Comparison of ENCODE assay signal across 15 cellular contexts in the genomic region with DNA sequence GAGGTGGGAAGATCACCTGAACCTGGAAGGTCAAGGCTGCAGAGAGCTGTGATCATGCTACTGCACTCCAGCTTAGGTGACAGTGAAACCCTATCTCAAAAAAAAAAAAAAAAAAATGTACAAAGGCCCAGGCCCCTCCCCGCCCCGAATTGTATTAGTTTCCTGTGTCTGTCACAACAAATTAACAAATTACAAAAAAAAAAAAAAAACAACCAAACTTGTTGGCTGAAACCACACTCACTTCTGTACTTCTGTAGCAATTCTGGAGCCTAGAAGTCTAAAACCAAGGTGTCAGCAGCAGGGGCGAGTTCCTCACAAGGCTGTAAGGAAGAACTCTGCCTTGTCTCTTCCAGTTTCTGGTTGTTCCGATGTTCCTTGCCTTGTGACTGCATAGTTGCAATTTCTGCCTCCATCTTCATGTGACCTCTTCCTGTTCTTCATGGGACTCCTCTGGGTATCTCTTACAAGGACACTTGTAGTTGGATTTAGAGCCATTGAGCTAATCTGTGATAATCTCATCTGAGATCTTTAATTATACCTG.
"Had no signal": no experiment of that assay in that cellular context is flagged by ENCODE, and none has a peak within 500 bp of the region (broad histone marks: within the 10 kb centered on the region; RNA-seq: fewer than 3 reads in every experiment).

No MANE protein-coding gene starts in this region.

- ATAC-seq: activated CD4-positive, CD25-positive, alpha-beta regulatory T cell treated with anti-CD3 and anti-CD28 coated beads, Interleukin-2, amount 50 U/mL, for 24 hours; activated naive CD4-positive, alpha-beta T cell treated with anti-CD3 and anti-CD28 coated beads, Interleukin-2, amount 50 U/mL, for 72 hours; activated T-cell treated with anti-CD3 and anti-CD28 coated beads, Interleukin-2, amount 50 U/mL, for 4 hours; left colon had no signal

- H3K27ac Mint-ChIP-seq: brain, endodermal cell had no signal

- H3K36me3 Mint-ChIP-seq: activated naive CD4-positive, alpha-beta T cell treated with anti-CD3 and anti-CD28 coated beads, Interleukin-2, amount 50 U/mL, for 72 hours; brain had no signal

- H3K4me3 ChIP-seq: pancreas, vagina had no signal

- H3K9me3 Mint-ChIP-seq: neural crest cell had no signal

- DNase-seq: activated CD4-positive, alpha-beta T cell treated with anti-CD3 and anti-CD28 coated beads, Interleukin-2, amount 50 U/mL, for 4 hours; activated effector memory CD4-positive, alpha-beta T cell treated with anti-CD3 and anti-CD28 coated beads, Interleukin-2, amount 50 U/mL, for 16 hours; activated T-cell treated with anti-CD3 and anti-CD28 coated beads, Interleukin-2, amount 50 U/mL, for 4 hours; cerebellar nuclear complex; endodermal cell; erythroblast; pancreas; retina; small intestine had no signal

- H3K27me3 ChIP-seq: pancreas, vagina had no signal

- H3K4me3 Mint-ChIP-seq: activated T-cell treated with anti-CD3 and anti-CD28 coated beads, Interleukin-2, amount 50 U/mL, for 4 hours; brain; endodermal cell; neural crest cell had no signal

- H3K36me3 ChIP-seq: pancreas, vagina had no signal

- H3K4me1 ChIP-seq: pancreas, vagina had no signal

- H3K27ac ChIP-seq: pancreas, vagina had no signal

- H3K9me3 ChIP-seq: pancreas, vagina had no signal

- H3K4me1 Mint-ChIP-seq: brain, endodermal cell, neural crest cell had no signal

- H3K27me3 Mint-ChIP-seq: brain had no signal
